In genomic region chr18:27863780-27864430, GRCh38 we compare ENCODE assay signal across 21 cellular contexts.
"Had no signal": no experiment of that assay in that cellular context is flagged by ENCODE, and none has a peak within 500 bp of the region (broad histone marks: within the 10 kb centered on the region; RNA-seq: fewer than 3 reads in every experiment).

No MANE protein-coding gene starts in this region.

- H3K9me3 Mint-ChIP-seq: activated naive CD8-positive, alpha-beta T cell treated with anti-CD3 and anti-CD28 coated beads for 36 hours; endodermal cell; neural crest cell had no signal

- FAIRE-seq: colon had no signal

- DNase-seq: activated CD4-positive, alpha-beta T cell treated with anti-CD3 and anti-CD28 coated beads for 48 hours; activated CD4-positive, CD25-positive, alpha-beta regulatory T cell; activated CD8-positive, alpha-beta T cell treated with anti-CD3 and anti-CD28 coated beads for 36 hours; activated naive CD4-positive, alpha-beta T cell; activated naive CD8-positive, alpha-beta T cell treated with anti-CD3 and anti-CD28 coated beads for 36 hours; activated T-cell treated with anti-CD3 and anti-CD28 coated beads, Interleukin-2, amount 50 U/mL, for 1 hour; amygdala; endodermal cell; foreskin fibroblast; hippocampal formation; islet precursor cell; mammary epithelial cell; T-helper 9 cell; transverse colon; uterus had no signal

- H3K4me3 Mint-ChIP-seq: activated CD8-positive, alpha-beta T cell treated with anti-CD3 and anti-CD28 coated beads for 36 hours; activated naive CD8-positive, alpha-beta T cell treated with anti-CD3 and anti-CD28 coated beads for 36 hours; activated T-helper 17 cell treated with anti-CD3 and anti-CD28 coated beads, Interleukin-2, amount 50 U/mL, for 72 hours; endodermal cell; neural crest cell; stimulated activated naive CD8-positive, alpha-beta T cell treated with anti-CD3 and anti-CD28 coated beads, Interleukin-15, Interleukin-2, amounts not matched to agents 100 ng/mL and 50 ng/mL, for 24 hours had no signal

- H3K27me3 Mint-ChIP-seq: activated CD8-positive, alpha-beta T cell treated with anti-CD3 and anti-CD28 coated beads for 36 hours; activated naive CD8-positive, alpha-beta T cell treated with anti-CD3 and anti-CD28 coated beads for 36 hours; activated T-helper 17 cell treated with anti-CD3 and anti-CD28 coated beads, Interleukin-2, amount 50 U/mL, for 72 hours; stimulated activated naive CD8-positive, alpha-beta T cell treated with anti-CD3 and anti-CD28 coated beads, Interleukin-15, Interleukin-2, amounts not matched to agents 100 ng/mL and 50 ng/mL, for 24 hours had no signal

- H3K4me1 Mint-ChIP-seq: activated naive CD8-positive, alpha-beta T cell treated with anti-CD3 and anti-CD28 coated beads for 36 hours; activated T-helper 17 cell treated with anti-CD3 and anti-CD28 coated beads, Interleukin-2, amount 50 U/mL, for 72 hours; neural crest cell had no signal

- H3K36me3 Mint-ChIP-seq: activated naive CD8-positive, alpha-beta T cell treated with anti-CD3 and anti-CD28 coated beads for 36 hours had no signal

- H3K27ac Mint-ChIP-seq: activated CD8-positive, alpha-beta T cell treated with anti-CD3 and anti-CD28 coated beads for 36 hours; activated naive CD8-positive, alpha-beta T cell treated with anti-CD3 and anti-CD28 coated beads for 36 hours; activated T-helper 17 cell treated with anti-CD3 and anti-CD28 coated beads, Interleukin-2, amount 50 U/mL, for 72 hours; endodermal cell; progenitor cell of endocrine pancreas; stimulated activated naive CD8-positive, alpha-beta T cell treated with anti-CD3 and anti-CD28 coated beads, Interleukin-15, Interleukin-2, amounts not matched to agents 100 ng/mL and 50 ng/mL, for 24 hours had no signal

- ATAC-seq: activated CD8-positive, alpha-beta T cell treated with anti-CD3 and anti-CD28 coated beads for 36 hours; activated T-helper 17 cell treated with anti-CD3 and anti-CD28 coated beads, Interleukin-2, amount 50 U/mL, for 72 hours; left lobe of liver had no signal
